10 cellular contexts compared by ENCODE assay signal in the genomic region with DNA sequence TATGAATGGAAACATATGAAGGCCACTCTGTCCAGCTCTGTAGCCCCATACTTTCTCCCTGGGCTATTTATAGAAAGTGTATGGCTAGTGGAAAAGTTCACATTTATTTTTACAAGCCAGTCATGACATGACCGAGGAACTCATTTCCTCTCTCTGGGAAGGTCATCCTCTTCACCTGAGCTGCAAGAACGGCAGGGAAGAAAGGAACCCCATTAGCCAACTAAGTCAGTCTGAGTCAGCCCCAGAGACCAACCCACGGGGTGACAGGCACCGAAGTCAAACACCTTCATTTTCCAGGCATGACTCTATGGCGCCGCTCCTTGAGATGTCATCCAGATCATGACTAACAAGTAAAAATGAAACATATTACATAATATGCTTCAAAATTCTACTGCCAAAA. TPM values are rescaled to one million over a fixed set of nuclear protein-coding genes. Genes with fewer than 3 reads are reported as not detected.
DNase-seq lines count a peak whose midpoint lies in the region; ATAC-seq lines count a peak whose summit lies in the region.
"Had no signal": no experiment of that assay in that cellular context is flagged by ENCODE, and none has a peak within 500 bp of the region (broad histone marks: within the 10 kb centered on the region; RNA-seq: fewer than 3 reads in every experiment).

No MANE protein-coding gene starts in this region.

- H3K4me1 Mint-ChIP-seq in activated CD4-positive, alpha-beta T cell treated with anti-CD3 and anti-CD28 coated beads, Interleukin-2, amount 10 ng/mL, durations not matched to agents 7 days and 5 days, result peaks cover 7% of the 10 kb centered on the region

- H3K9me3 ChIP-seq in MG63, result no peaks in the 10 kb centered on the region
- H3K9me3 ChIP-seq: SJSA1, tibial artery had no signal

- H3K36me3 ChIP-seq in MG63, result no peaks in the 10 kb centered on the region
- H3K36me3 ChIP-seq: SJSA1, tibial artery had no signal

- DNase-seq in activated CD4-positive, alpha-beta T cell treated with anti-CD3 and anti-CD28 coated beads for 4 hours, result peak; percentile 17 to 18
- DNase-seq in activated CD4-positive, alpha-beta T cell treated with anti-CD3 and anti-CD28 coated beads, Interleukin-2, amount 10 ng/mL, durations not matched to agents 7 days and 5 days, result no peak
- DNase-seq in MG63 (peak; percentile 89), epithelial cell of prostate (ENCODE audit: low read depth, low spot score) (peak; percentile 93), KG1 (lab: John Stamatoyannopoulos, UW) (no peak), COR-L47 (lab: John Stamatoyannopoulos, UW) (no peak)
- peak; percentile 57 for DNase-seq in stimulated activated CD4-positive, alpha-beta T cell treated with anti-CD3 and anti-CD28 coated beads, Interleukin-15, amount 100 ng/mL, for 24 hours
- DNase-seq: tibial artery had no signal

- no peaks in the 10 kb centered on the region for H3K36me3 Mint-ChIP-seq in activated CD4-positive, alpha-beta T cell treated with anti-CD3 and anti-CD28 coated beads, Interleukin-2, amount 10 ng/mL, durations not matched to agents 7 days and 5 days (ENCODE audit: low read depth)

- H3K27ac Mint-ChIP-seq in activated CD4-positive, alpha-beta T cell treated with anti-CD3 and anti-CD28 coated beads, Interleukin-2, amount 10 ng/mL, durations not matched to agents 7 days and 5 days, result no peak overlapping the region

- POLR2A ChIA-PET in activated CD4-positive, alpha-beta T cell treated with anti-CD3 and anti-CD28 coated beads, Interleukin-2, amount 10 ng/mL, durations not matched to agents 7 days and 5 days (lab: Charles Lee), result no interaction called here

- H3K27me3 ChIP-seq in MG63, result no peaks in the 10 kb centered on the region

- no peak overlapping the region for H3K4me3 ChIP-seq in MG63
- H3K4me3 ChIP-seq: SJSA1, tibial artery had no signal

- H3K27ac ChIP-seq in epithelial cell of prostate, result peak overlapping the region; percentile 20
- H3K27ac ChIP-seq: SJSA1, tibial artery had no signal

- H3K27me3 Mint-ChIP-seq in activated CD4-positive, alpha-beta T cell treated with anti-CD3 and anti-CD28 coated beads, Interleukin-2, amount 10 ng/mL, durations not matched to agents 7 days and 5 days, result peaks cover 74% of the 10 kb centered on the region

- no peak for ATAC-seq in GM18873 (IDR thresholded peaks at IDR 0.05; ENCODE audit: low FRiP score, unreplicated experiment)

- H3K4me3 Mint-ChIP-seq in activated CD4-positive, alpha-beta T cell treated with anti-CD3 and anti-CD28 coated beads, Interleukin-2, amount 10 ng/mL, durations not matched to agents 7 days and 5 days, result no peak overlapping the region

- CTCF ChIA-PET in activated CD4-positive, alpha-beta T cell treated with anti-CD3 and anti-CD28 coated beads, Interleukin-2, amount 10 ng/mL, durations not matched to agents 7 days and 5 days (lab: Charles Lee), result no interaction called here

- no peaks in the 10 kb centered on the region for H3K9me3 Mint-ChIP-seq in activated CD4-positive, alpha-beta T cell treated with anti-CD3 and anti-CD28 coated beads, Interleukin-2, amount 10 ng/mL, durations not matched to agents 7 days and 5 days

RNA-seq across cellular contexts. Expression of gene PAQR9, which starts 4.8 kb away (rescaled TPM):
- total RNA-seq in activated CD4-positive, alpha-beta T cell treated with anti-CD3 and anti-CD28 coated beads, Interleukin-2, amount 10 ng/mL, durations not matched to agents 7 days and 5 days, result not detected
- 0.66 and 2.5 TPM in 2 replicates for total RNA-seq in MG63 (2014; rRNA removed; shearing (Covaris generic); ENCODE audit: low replicate concordance)
- total RNA-seq: SJSA1 had no signal

RNA-seq across cellular contexts. Expression of gene U2SURP, which starts 42.7 kb away (rescaled TPM):
- 100 to 1,000 TPM; 111 to 123 TPM for total RNA-seq in activated CD4-positive, alpha-beta T cell treated with anti-CD3 and anti-CD28 coated beads, Interleukin-2, amount 10 ng/mL, durations not matched to agents 7 days and 5 days
- 65.3 and 141 TPM in 2 replicates for total RNA-seq in MG63 (2014; rRNA removed; shearing (Covaris generic); ENCODE audit: low replicate concordance)

Comparison
In these comparisons a context has a peak if more than half of its experiments do, and no peak if none do; other contexts are left out.
1. DNase-seq: peak in activated CD4-positive, alpha-beta T cell treated with anti-CD3 and anti-CD28 coated beads for 4 hours (2 of 2), MG63 (single experiment), epithelial cell of prostate (single experiment) and stimulated activated CD4-positive, alpha-beta T cell treated with anti-CD3 and anti-CD28 coated beads, Interleukin-15, amount 100 ng/mL, for 24 hours (single experiment); none in activated CD4-positive, alpha-beta T cell treated with anti-CD3 and anti-CD28 coated beads, Interleukin-2, amount 10 ng/mL, durations not matched to agents 7 days and 5 days (single experiment), KG1 (single experiment) and COR-L47 (single experiment).